In the genomic region with DNA sequence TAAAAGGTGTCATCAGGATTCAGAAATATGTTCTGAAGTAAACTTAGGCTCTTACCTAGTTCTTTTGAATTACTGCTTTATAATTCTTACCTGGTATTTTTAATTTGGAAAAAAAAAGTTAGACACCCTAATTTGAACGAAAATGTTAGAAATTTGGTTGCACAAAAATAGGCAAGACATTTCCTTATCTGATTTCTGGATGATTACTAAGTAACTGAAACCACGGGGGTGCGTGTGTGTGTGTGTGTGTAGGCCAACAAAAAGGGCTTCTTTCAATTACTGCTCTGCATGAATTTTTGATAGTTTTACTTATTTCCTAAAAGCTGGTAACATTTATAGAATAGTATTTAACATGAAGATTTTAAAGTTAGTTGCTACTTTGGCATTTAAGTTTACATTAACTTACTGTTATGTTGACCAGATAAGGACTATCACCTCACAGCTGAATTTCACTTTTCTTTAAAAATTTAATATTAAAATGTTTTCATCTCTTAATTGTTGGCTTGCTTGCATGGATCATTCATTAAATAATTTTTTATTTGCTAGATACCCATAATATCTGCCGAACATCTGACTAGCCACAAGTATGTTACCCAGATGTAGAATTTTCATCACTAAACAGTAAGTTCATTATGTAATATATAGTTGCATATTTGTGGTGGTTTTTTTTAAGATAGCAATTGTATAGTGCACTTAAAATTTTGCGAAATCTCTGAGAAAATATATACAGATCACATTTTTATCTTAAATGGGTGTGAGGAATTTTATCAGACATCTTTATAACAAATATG, we compare ENCODE assay signal across 17 cellular contexts.
A peak's percentile ranks its signal among the peaks of the same experiment; 100 is the strongest.
DNase-seq lines count a peak whose midpoint lies in the region; ATAC-seq and TF ChIP-seq lines count a peak whose summit lies in the region.
"Had no signal": no experiment of that assay in that cellular context is flagged by ENCODE, and none has a peak within 500 bp of the region (broad histone marks: within the 10 kb centered on the region; RNA-seq: fewer than 3 reads in every experiment).

No MANE protein-coding gene starts in this region.

- no peak for ATAC-seq in naive thymus-derived CD4-positive, alpha-beta T cell
- ATAC-seq: left lung had no signal

- no peaks in the 10 kb centered on the region for H3K9me2 ChIP-seq in SK-N-SH

- H3K9me3 ChIP-seq in CD4-positive, alpha-beta memory T cell (ENCODE audit: control insufficient read depth in 1 of 2, low read length in 2 of 2): no peaks in the 10 kb centered on the region
- no peaks in the 10 kb centered on the region for H3K9me3 ChIP-seq in naive thymus-derived CD4-positive, alpha-beta T cell (ENCODE audit: control insufficient read depth in 2 of 3, low read length in 3 of 3)
- H3K9me3 ChIP-seq in SK-N-SH (no peaks in the 10 kb centered on the region), Caco-2 (no peaks in the 10 kb centered on the region)
- H3K9me3 ChIP-seq: left lung, sigmoid colon, thyroid gland had no signal

- peak overlapping the region; percentile 0 for H3K27ac ChIP-seq in CD4-positive, alpha-beta memory T cell (ENCODE audit: low read depth, low read length)
- H3K27ac ChIP-seq in naive thymus-derived CD4-positive, alpha-beta T cell (ENCODE audit: low read depth, low read length): peak overlapping the region; percentile 48
- no peak overlapping the region for H3K27ac ChIP-seq in SK-N-SH (ENCODE audit: low read depth in 2 of 2, low read length in 1 of 2)
- H3K27ac ChIP-seq: cardiac muscle cell, hepatocyte, PC-9, thyroid gland had no signal

- peaks cover 65% of the 10 kb centered on the region for H3K36me3 ChIP-seq in CD4-positive, alpha-beta memory T cell (ENCODE audit: insufficient read depth, low read length)
- H3K36me3 ChIP-seq in naive thymus-derived CD4-positive, alpha-beta T cell (ENCODE audit: control insufficient read depth in 2 of 3, insufficient read depth in 3 of 3, low read length in 3 of 3): peaks cover 6 to 66% (median 14%) of the 10 kb centered on the region in 3 experiments
- peaks cover 62 to 86% of the 10 kb centered on the region in 2 experiments for H3K36me3 ChIP-seq in SK-N-SH (replicated peaks in 1 of 2; ENCODE audit: control insufficient read depth in 1 of 2, insufficient read depth in 2 of 2, low read length in 1 of 2)
- 0 out of 2 replicates have a peak, but pooled peaks cover 1% of the 10 kb centered on the region for H3K36me3 ChIP-seq in Caco-2 (ENCODE audit: control insufficient read depth, insufficient read depth, low read length)

- DNase-seq in CD4-positive, alpha-beta memory T cell: peak in 1 of 5 donors; percentile 35
- DNase-seq in MV-4-11 (lab: John Stamatoyannopoulos, UW) (peak; percentile 27), SK-N-SH (no peak), Caco-2 (no peak), NCI-H2171 (lab: John Stamatoyannopoulos, UW) (no peak), NCI-H146 treated with DMSO at 0.1 percent for 48 hours (lab: John Stamatoyannopoulos, UW; ENCODE audit: unreplicated experiment) (no peak)
- peak; percentile 37 for DNase-seq in activated naive CD4-positive, alpha-beta T cell treated with anti-CD3 and anti-CD28 coated beads, Interleukin-2, amount 50 U/mL, for 16 hours
- no peak for DNase-seq in naive thymus-derived CD4-positive, alpha-beta T cell
- DNase-seq: COR-L47, left lung, NCI-H1092, NCI-H510A, PC-9, sigmoid colon, thyroid gland had no signal

- peaks cover 29% of the 10 kb centered on the region for H3K4me1 ChIP-seq in CD4-positive, alpha-beta memory T cell (ENCODE audit: insufficient read depth, low read length)
- H3K4me1 ChIP-seq in naive thymus-derived CD4-positive, alpha-beta T cell (ENCODE audit: control insufficient read depth in 2 of 2, insufficient read depth in 2 of 2, low read length in 2 of 2): peaks cover 0 to 5% of the 10 kb centered on the region in 2 donors
- H3K4me1 ChIP-seq in SK-N-SH (ENCODE audit: control insufficient read depth in 1 of 2, insufficient read depth in 2 of 2, low read depth in 1 of 2, low read length in 1 of 2) (no peaks in the 10 kb centered on the region; a peak in 3 of 4 replicates), Caco-2 (no peaks in the 10 kb centered on the region)
- H3K4me1 ChIP-seq: thyroid gland had no signal

- H3K4me2 ChIP-seq in SK-N-SH: no peak overlapping the region
- H3K4me2 ChIP-seq: hepatocyte, PC-9 had no signal

- intact Hi-C loops in CD4-positive, alpha-beta memory T cell (cut with micrococcal nuclease): no loop called here
- intact Hi-C loops in naive thymus-derived CD4-positive, alpha-beta T cell (cut with micrococcal nuclease): loop anchor here in 1 of 2 donors (1.0 kb wide), 1 partner anchor 9 kb away; no protein-coding TSS in a partner anchor
- intact Hi-C loops in Caco-2 (cut with micrococcal nuclease; ENCODE audit: unreplicated experiment): no loop called here

- no peak for TF ChIP-seq CTCF in SK-N-SH (IDR thresholded peaks at IDR 0.05)
- TF ChIP-seq CTCF in Caco-2 (IDR thresholded peaks at IDR 0.05; ENCODE audit: insufficient read depth in 1 of 2, low read depth in 1 of 2, low read length in 1 of 2, severe bottlenecking in 1 of 2, unreplicated experiment in 1 of 2): no peak

- H3K4me3 ChIP-seq in CD4-positive, alpha-beta memory T cell (ENCODE audit: low read length in 2 of 2): no peak overlapping the region
- H3K4me3 ChIP-seq in naive thymus-derived CD4-positive, alpha-beta T cell (ENCODE audit: low read length): no peak overlapping the region
- H3K4me3 ChIP-seq in SK-N-SH (ENCODE audit: low read depth in 2 of 2, low read length in 1 of 2): no peak overlapping the region
- H3K4me3 ChIP-seq in Caco-2 (ENCODE audit: low read depth, low read length): no peak overlapping the region
- H3K4me3 ChIP-seq: cardiac muscle cell, hepatocyte, left lung, PC-9, sigmoid colon, thyroid gland had no signal

- H4K20me1 ChIP-seq in SK-N-SH (ENCODE audit: insufficient read depth): no peaks in the 10 kb centered on the region

- CTCF ChIA-PET in CD4-positive, alpha-beta memory T cell (lab: Charles Lee; ENCODE audit: partially characterized antibody): interaction anchor here (0.7 to 1.3 kb wide), 4 partner anchors 11 to 275 kb away, joined by 3 to 5 read pairs (median 3); no protein-coding TSS in a partner anchor
- CTCF ChIA-PET in naive thymus-derived CD4-positive, alpha-beta T cell (lab: Charles Lee): interaction anchor here (0.7 to 1.3 kb wide), 2 partner anchors 8 to 27 kb away, joined by 5 to 8 read pairs; no protein-coding TSS in a partner anchor
- CTCF ChIA-PET in SK-N-SH (lab: Yijun Ruan, JAX) (interaction anchor here (1.4 to 2.3 kb wide), 4 partner anchors 8 to 275 kb away, joined by 6 to 8 read pairs (median 6); no protein-coding TSS in a partner anchor), Caco-2 (lab: Charles Lee) (no interaction called here)

- H3F3A ChIP-seq in SK-N-SH (replicated peaks; ENCODE audit: insufficient read depth): peaks cover 30% of the 10 kb centered on the region

- no peaks in the 10 kb centered on the region for H3K27me3 ChIP-seq in CD4-positive, alpha-beta memory T cell (ENCODE audit: insufficient read depth, low read length)
- no peaks in the 10 kb centered on the region for H3K27me3 ChIP-seq in naive thymus-derived CD4-positive, alpha-beta T cell (ENCODE audit: control insufficient read depth in 2 of 2, insufficient read depth in 2 of 2, low read length in 2 of 2)
- H3K27me3 ChIP-seq in SK-N-SH (ENCODE audit: insufficient read depth) (no peaks in the 10 kb centered on the region), Caco-2 (replicated peaks; ENCODE audit: control insufficient read depth, insufficient read depth, low read length) (no peaks in the 10 kb centered on the region)
- H3K27me3 ChIP-seq: cardiac muscle cell, hepatocyte, left lung, sigmoid colon, thyroid gland had no signal

- no peak for TF ChIP-seq RAD21 in SK-N-SH (IDR thresholded peaks at IDR 0.05; ENCODE audit: low read length)

- peak overlapping the region; percentile 4 to 78 (median 70) for H3K27ac Mint-ChIP-seq in CD4-positive, alpha-beta memory T cell
- H3K27ac Mint-ChIP-seq in naive thymus-derived CD4-positive, alpha-beta T cell: peak overlapping the region; percentile 15 to 88 (median 80)
- no peak overlapping the region for H3K27ac Mint-ChIP-seq in Caco-2 (ENCODE audit: unreplicated experiment)

- POLR2A ChIA-PET in CD4-positive, alpha-beta memory T cell (lab: Charles Lee; ENCODE audit: partially characterized antibody): interaction anchor here (0.8 kb wide), 1 partner anchor 22 kb away, joined by 3 read pairs; no protein-coding TSS in a partner anchor
- POLR2A ChIA-PET in naive thymus-derived CD4-positive, alpha-beta T cell (lab: Charles Lee): interaction anchor here (0.6 kb wide), 1 partner anchor 271 kb away, joined by 3 read pairs; no protein-coding TSS in a partner anchor
- POLR2A ChIA-PET in SK-N-SH (lab: Yijun Ruan, JAX): no interaction called here
- POLR2A ChIA-PET in Caco-2 (lab: Charles Lee): no interaction called here

- H3K9me3 Mint-ChIP-seq in CD4-positive, alpha-beta memory T cell: no peaks in the 10 kb centered on the region
- H3K9me3 Mint-ChIP-seq in naive thymus-derived CD4-positive, alpha-beta T cell: no peaks in the 10 kb centered on the region
- no peaks in the 10 kb centered on the region for H3K9me3 Mint-ChIP-seq in Caco-2 (ENCODE audit: unreplicated experiment)

- H3K79me2 ChIP-seq in SK-N-SH (ENCODE audit: insufficient read depth): peaks cover 33% of the 10 kb centered on the region
- H3K79me2 ChIP-seq: hepatocyte had no signal

- H3K9ac ChIP-seq in SK-N-SH: no peak overlapping the region

- no peaks in the 10 kb centered on the region for H3K27me3 Mint-ChIP-seq in CD4-positive, alpha-beta memory T cell
- no peaks in the 10 kb centered on the region for H3K27me3 Mint-ChIP-seq in naive thymus-derived CD4-positive, alpha-beta T cell
- H3K27me3 Mint-ChIP-seq in Caco-2 (ENCODE audit: insufficient read depth, unreplicated experiment): no peaks in the 10 kb centered on the region

- H2AFZ ChIP-seq in SK-N-SH (ENCODE audit: low read depth): no peak overlapping the region
- H2AFZ ChIP-seq: hepatocyte, PC-9 had no signal

- 94% methylated on average over 5 of the region's 5 CpGs for WGBS in SK-N-SH (ENCODE audit: low lambda C conversion rate)

- H3K4me1 Mint-ChIP-seq in CD4-positive, alpha-beta memory T cell: peaks cover 26 to 42% (median 34%) of the 10 kb centered on the region in 4 donors
- peaks cover 12 to 53% (median 38%) of the 10 kb centered on the region in 7 donors for H3K4me1 Mint-ChIP-seq in naive thymus-derived CD4-positive, alpha-beta T cell
- no peaks in the 10 kb centered on the region for H3K4me1 Mint-ChIP-seq in Caco-2 (ENCODE audit: low read depth, unreplicated experiment)

- no TSS peak for BruUV-seq in Caco-2 (replicated peaks; lab: Mats Ljungman, UMichigan)

- peaks cover 37 to 68% of the 10 kb centered on the region in 2 donors for H3K36me3 Mint-ChIP-seq in CD4-positive, alpha-beta memory T cell
- H3K36me3 Mint-ChIP-seq in naive thymus-derived CD4-positive, alpha-beta T cell: peaks cover 5 to 40% (median 34%) of the 10 kb centered on the region in 5 donors
- peaks cover 17% of the 10 kb centered on the region for H3K36me3 Mint-ChIP-seq in Caco-2 (ENCODE audit: insufficient read depth, unreplicated experiment)

- no peak overlapping the region for H3K4me3 Mint-ChIP-seq in CD4-positive, alpha-beta memory T cell
- H3K4me3 Mint-ChIP-seq in naive thymus-derived CD4-positive, alpha-beta T cell: peak overlapping the region in 1 of 10 donors; percentile 4
- no peak overlapping the region for H3K4me3 Mint-ChIP-seq in Caco-2 (ENCODE audit: unreplicated experiment)

- TF ChIP-seq EP300 in SK-N-SH (IDR thresholded peaks at IDR 0.05; ENCODE audit: borderline replicate concordance in 1 of 2, low read depth in 1 of 2, low read length in 1 of 2): no peak

Comparison
In these comparisons a context has a peak if more than half of its experiments do, and no peak if none do; other contexts are left out.
1. DNase-seq: peak in MV-4-11 (single experiment) and activated naive CD4-positive, alpha-beta T cell treated with anti-CD3 and anti-CD28 coated beads, Interleukin-2, amount 50 U/mL, for 16 hours (single experiment); none in naive thymus-derived CD4-positive, alpha-beta T cell (0 of 9), SK-N-SH (single experiment), Caco-2 (0 of 2), NCI-H2171 (single experiment) and NCI-H146 treated with DMSO at 0.1 percent for 48 hours (single experiment).
2. H3K27ac ChIP-seq: peak in CD4-positive, alpha-beta memory T cell (single experiment) and naive thymus-derived CD4-positive, alpha-beta T cell (single experiment); none in SK-N-SH (0 of 2).
3. POLR2A ChIA-PET loops: an anchor here in CD4-positive, alpha-beta memory T cell (0.8 kb wide) and naive thymus-derived CD4-positive, alpha-beta T cell (0.6 kb wide); none called in SK-N-SH and Caco-2.